8 cellular contexts compared by ENCODE assay signal in genomic region chr6:120378582-120379220, GRCh38.
DNase-seq lines count a peak whose midpoint lies in the region; ATAC-seq, FAIRE-seq and TF ChIP-seq lines count a peak whose summit lies in the region.

No MANE protein-coding gene starts in this region.

- DNase-seq in H54 (ENCODE audit: insufficient read length, low spot score): peak; percentile 15
- DNase-seq in Karpas-422: peak; percentile 80
- peak; percentile 32 to 69 for DNase-seq in SW 1271 (lab: John Stamatoyannopoulos, UW)
- no peak for DNase-seq in left lobe of liver (ENCODE audit: low spot score)
- no peak for DNase-seq in uterus
- no peak for DNase-seq in effector CD8-positive, alpha-beta T cell (lab: John Stamatoyannopoulos, UW)
- no peak for DNase-seq in activated CD4-positive, CD25-positive, alpha-beta regulatory T cell treated with anti-CD3 and anti-CD28 coated beads, Interleukin-2, amount 50 U/mL, for 72 hours

- H3K4me1 ChIP-seq in Karpas-422 (ENCODE audit: low read length) (no peaks in the 10 kb centered on the region), uterus (no peaks in the 10 kb centered on the region)

- H3K27me3 ChIP-seq in Karpas-422 (ENCODE audit: low read length) (no peaks in the 10 kb centered on the region), uterus (no peaks in the 10 kb centered on the region)

- H3K9ac ChIP-seq in Karpas-422 (ENCODE audit: low read length): no peak overlapping the region

- H3K4me3 ChIP-seq in Karpas-422 (ENCODE audit: low read length): no peak overlapping the region
- no peak overlapping the region for H3K4me3 ChIP-seq in uterus

- TF ChIP-seq CTCF in uterus (IDR thresholded peaks at IDR 0.05): no peak

- H2AFZ ChIP-seq in Karpas-422 (ENCODE audit: low read length): no peak overlapping the region

- H3K36me3 ChIP-seq in Karpas-422 (ENCODE audit: insufficient read depth, low read length): no peaks in the 10 kb centered on the region
- no peaks in the 10 kb centered on the region for H3K36me3 ChIP-seq in uterus

- H4K20me1 ChIP-seq in Karpas-422 (ENCODE audit: insufficient read depth, low read depth, low read length): no peaks in the 10 kb centered on the region

- TF ChIP-seq POLR2A in H54 (IDR thresholded peaks at IDR 0.05; ENCODE audit: low read depth, low read length) (no peak), uterus (IDR thresholded peaks at IDR 0.05) (no peak)

- H3K79me2 ChIP-seq in Karpas-422 (ENCODE audit: low read length): no peaks in the 10 kb centered on the region

- intact Hi-C loops in uterus (cut with DNase I; ENCODE audit: low total_unique reads): no loop called here

- H3K9me2 ChIP-seq in Karpas-422 (replicated peaks; ENCODE audit: insufficient read depth, low read length): no peaks in the 10 kb centered on the region

- peak; percentile 88 for ATAC-seq in GM18498 (IDR thresholded peaks at IDR 0.05; ENCODE audit: unreplicated experiment)
- peak; percentile 87 for ATAC-seq in left lobe of liver

- FAIRE-seq in H54 (lab: Jason Lieb, UNC): peak; percentile 41

- H3K9me3 ChIP-seq in Karpas-422 (ENCODE audit: low read length): no peaks in the 10 kb centered on the region
- no peaks in the 10 kb centered on the region for H3K9me3 ChIP-seq in uterus

- no peak overlapping the region for H3K4me2 ChIP-seq in Karpas-422 (ENCODE audit: low read depth, low read length, poor library complexity, severe bottlenecking)

- no peak overlapping the region for H3K27ac ChIP-seq in Karpas-422 (ENCODE audit: low read length)
- no peak overlapping the region for H3K27ac ChIP-seq in uterus

Comparison
In these comparisons a context has a peak if more than half of its experiments do, and no peak if none do; other contexts are left out.
1. DNase-seq: peak in H54 (single experiment), Karpas-422 (single experiment) and SW 1271 (2 of 2); none in left lobe of liver (single experiment), uterus (0 of 2), effector CD8-positive, alpha-beta T cell (single experiment) and activated CD4-positive, CD25-positive, alpha-beta regulatory T cell treated with anti-CD3 and anti-CD28 coated beads, Interleukin-2, amount 50 U/mL, for 72 hours (single experiment).